ENCODE assay signal across 8 cellular contexts in genomic region chr2:54634012-54634411, GRCh38.
DNase-seq lines count a peak whose midpoint lies in the region; ATAC-seq and TF ChIP-seq lines count a peak whose summit lies in the region.

No MANE protein-coding gene starts in this region.

- DNase-seq in activated T-cell treated with anti-CD3 and anti-CD28 coated beads, Interleukin-2, amount 50 U/mL, for 72 hours: no peak
- no peak for DNase-seq in activated T-cell treated with anti-CD3 and anti-CD28 coated beads for 4 hours
- no peak for DNase-seq in activated naive CD8-positive, alpha-beta T cell treated with anti-CD3 and anti-CD28 coated beads, Interleukin-2, amount 10 ng/mL, durations not matched to agents 7 days and 5 days
- no peak for DNase-seq in lung (ENCODE audit: low spot score)
- DNase-seq in stimulated activated CD4-positive, alpha-beta T cell treated with anti-CD3 and anti-CD28 coated beads, Interleukin-15, amount 100 ng/mL, for 24 hours: no peak
- no peak for DNase-seq in NCI-H1694 (lab: John Stamatoyannopoulos, UW)
- DNase-seq in effector memory CD4-positive, alpha-beta T cell: no peak

- peak overlapping the region; percentile 39 for H3K27ac Mint-ChIP-seq in activated T-cell treated with anti-CD3 and anti-CD28 coated beads, Interleukin-2, amount 50 U/mL, for 72 hours
- H3K27ac Mint-ChIP-seq in activated naive CD8-positive, alpha-beta T cell treated with anti-CD3 and anti-CD28 coated beads, Interleukin-2, amount 10 ng/mL, durations not matched to agents 7 days and 5 days: peak overlapping the region; percentile 62

- no peaks in the 10 kb centered on the region for H3K27me3 Mint-ChIP-seq in activated T-cell treated with anti-CD3 and anti-CD28 coated beads, Interleukin-2, amount 50 U/mL, for 72 hours (ENCODE audit: low read depth)
- H3K27me3 Mint-ChIP-seq in activated naive CD8-positive, alpha-beta T cell treated with anti-CD3 and anti-CD28 coated beads, Interleukin-2, amount 10 ng/mL, durations not matched to agents 7 days and 5 days: no peaks in the 10 kb centered on the region

- H3K4me1 ChIP-seq in lung (ENCODE audit: control insufficient read depth in 2 of 2, insufficient read depth in 2 of 2, low read length in 2 of 2) (peaks cover 28 to 56% of the 10 kb centered on the region in 2 donors), thymus (ENCODE audit: control insufficient read depth, insufficient read depth, low read length) (no peaks in the 10 kb centered on the region)
- no peaks in the 10 kb centered on the region for H3K4me1 ChIP-seq in effector memory CD4-positive, alpha-beta T cell (ENCODE audit: control insufficient read depth, insufficient read depth, low read length, poor library complexity, severe bottlenecking)

- H3K9me3 ChIP-seq in lung (ENCODE audit: control insufficient read depth in 2 of 2, insufficient read depth in 1 of 2, low read length in 1 of 2) (no peaks in the 10 kb centered on the region), thymus (ENCODE audit: control insufficient read depth) (no peaks in the 10 kb centered on the region)
- no peaks in the 10 kb centered on the region for H3K9me3 ChIP-seq in effector memory CD4-positive, alpha-beta T cell (ENCODE audit: control insufficient read depth, low read length)

- H3K4me3 Mint-ChIP-seq in activated T-cell treated with anti-CD3 and anti-CD28 coated beads, Interleukin-2, amount 50 U/mL, for 72 hours: peak overlapping the region in 1 of 2 donors; percentile 76
- peak overlapping the region; percentile 20 for H3K4me3 Mint-ChIP-seq in activated naive CD8-positive, alpha-beta T cell treated with anti-CD3 and anti-CD28 coated beads, Interleukin-2, amount 10 ng/mL, durations not matched to agents 7 days and 5 days

- no peaks in the 10 kb centered on the region for H3K27me3 ChIP-seq in lung (ENCODE audit: control insufficient read depth, insufficient read depth)
- H3K27me3 ChIP-seq in thymus (ENCODE audit: control insufficient read depth, insufficient read depth): no peaks in the 10 kb centered on the region
- H3K27me3 ChIP-seq in effector memory CD4-positive, alpha-beta T cell (replicated peaks; ENCODE audit: control insufficient read depth, insufficient read depth, low read length, poor library complexity, severe bottlenecking): no peaks in the 10 kb centered on the region

- peaks cover 17 to 30% of the 10 kb centered on the region in 2 donors for H3K36me3 Mint-ChIP-seq in activated T-cell treated with anti-CD3 and anti-CD28 coated beads, Interleukin-2, amount 50 U/mL, for 72 hours (ENCODE audit: insufficient read depth in 2 of 2)
- peaks cover 48% of the 10 kb centered on the region for H3K36me3 Mint-ChIP-seq in activated naive CD8-positive, alpha-beta T cell treated with anti-CD3 and anti-CD28 coated beads, Interleukin-2, amount 10 ng/mL, durations not matched to agents 7 days and 5 days

- WGBS in lung, 2 donors: 55 to 68% methylated on average over 3 of the region's 3 CpGs
- WGBS in thymus: 82% methylated on average over 3 of the region's 3 CpGs

- no peak for TF ChIP-seq CTCF in lung (IDR thresholded peaks at IDR 0.05; ENCODE audit: control extremely low read depth, extremely low read depth)

- no peak for ATAC-seq in activated T-cell treated with anti-CD3 and anti-CD28 coated beads, Interleukin-2, amount 50 U/mL, for 72 hours (replicated peaks in 1 of 2)
- no peak for ATAC-seq in activated naive CD8-positive, alpha-beta T cell treated with anti-CD3 and anti-CD28 coated beads, Interleukin-2, amount 10 ng/mL, durations not matched to agents 7 days and 5 days (ENCODE audit: low read depth)
- ATAC-seq in lung (ENCODE audit: insufficient read depth, low FRiP score): no peak

- POLR2A ChIA-PET in activated naive CD8-positive, alpha-beta T cell treated with anti-CD3 and anti-CD28 coated beads, Interleukin-2, amount 10 ng/mL, durations not matched to agents 7 days and 5 days (lab: Charles Lee): interaction anchor here (0.7 kb wide), 1 partner anchor 59 kb away, joined by 4 read pairs; no protein-coding TSS in a partner anchor

- peaks cover 26% of the 10 kb centered on the region for H3K4me1 Mint-ChIP-seq in activated T-cell treated with anti-CD3 and anti-CD28 coated beads, Interleukin-2, amount 50 U/mL, for 72 hours (ENCODE audit: low read depth)
- H3K4me1 Mint-ChIP-seq in activated naive CD8-positive, alpha-beta T cell treated with anti-CD3 and anti-CD28 coated beads, Interleukin-2, amount 10 ng/mL, durations not matched to agents 7 days and 5 days: peaks cover 16% of the 10 kb centered on the region

- H3K27ac ChIP-seq in lung (ENCODE audit: low read depth in 1 of 2, low read length in 1 of 2) (peak overlapping the region; percentile 82 to 87), thymus (ENCODE audit: low read depth) (peak overlapping the region; percentile 61)
- H3K27ac ChIP-seq in effector memory CD4-positive, alpha-beta T cell (ENCODE audit: insufficient read depth, low read length, poor library complexity, severe bottlenecking): no peak overlapping the region

- no peak overlapping the region for H3K4me3 ChIP-seq in lung
- H3K4me3 ChIP-seq in thymus (ENCODE audit: low read length): no peak overlapping the region
- H3K4me3 ChIP-seq in effector memory CD4-positive, alpha-beta T cell (ENCODE audit: insufficient read depth, low read depth, low read length, poor library complexity, severe bottlenecking): no peak overlapping the region

- H3K36me3 ChIP-seq in lung (ENCODE audit: control insufficient read depth in 2 of 2, insufficient read depth in 2 of 2, low read length in 2 of 2) (peaks cover 9 to 41% of the 10 kb centered on the region in 2 donors), thymus (ENCODE audit: control insufficient read depth, insufficient read depth) (peaks cover 62% of the 10 kb centered on the region)
- peaks cover 75% of the 10 kb centered on the region for H3K36me3 ChIP-seq in effector memory CD4-positive, alpha-beta T cell (ENCODE audit: control insufficient read depth, insufficient read depth, low read length)

- H3K9me3 Mint-ChIP-seq in activated T-cell treated with anti-CD3 and anti-CD28 coated beads, Interleukin-2, amount 50 U/mL, for 72 hours: no peaks in the 10 kb centered on the region
- H3K9me3 Mint-ChIP-seq in activated naive CD8-positive, alpha-beta T cell treated with anti-CD3 and anti-CD28 coated beads, Interleukin-2, amount 10 ng/mL, durations not matched to agents 7 days and 5 days: no peaks in the 10 kb centered on the region
